ENCODE assay signal across 2 cellular contexts in genomic region chr2:11275910-11276309, GRCh38.
A peak's percentile ranks its signal among the peaks of the same experiment; 100 is the strongest.
TF ChIP-seq lines count a peak whose summit lies in the region.

No MANE protein-coding gene starts in this region.

TF ChIP-seq in HepG2, 621 proteins besides CTCF, POLR2A, EP300 and RAD21 (continued from another document):
- TF ChIP-seq, protein P1, sequence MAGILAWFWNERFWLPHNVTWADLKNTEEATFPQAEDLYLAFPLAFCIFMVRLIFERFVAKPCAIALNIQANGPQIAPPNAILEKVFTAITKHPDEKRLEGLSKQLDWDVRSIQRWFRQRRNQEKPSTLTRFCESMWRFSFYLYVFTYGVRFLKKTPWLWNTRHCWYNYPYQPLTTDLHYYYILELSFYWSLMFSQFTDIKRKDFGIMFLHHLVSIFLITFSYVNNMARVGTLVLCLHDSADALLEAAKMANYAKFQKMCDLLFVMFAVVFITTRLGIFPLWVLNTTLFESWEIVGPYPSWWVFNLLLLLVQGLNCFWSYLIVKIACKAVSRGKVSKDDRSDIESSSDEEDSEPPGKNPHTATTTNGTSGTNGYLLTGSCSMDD (CRISPR knock-in tag; IDR thresholded peaks at IDR 0.05): no peak
TF ChIP-seq in HepG2: peak in this region for 1.

TF ChIP-seq in K562, 482 proteins besides CTCF, POLR2A, EP300 and RAD21 (continued from another document):
- TF ChIP-seq ZBTB33 (CRISPR knock-in tag; IDR thresholded peaks at IDR 0.05) (peak; percentile 28; the same call in 1 of the 2 replicates), ZNF324 (CRISPR knock-in tag; IDR thresholded peaks at IDR 0.05) (no peak), ZNF717 (CRISPR knock-in tag; IDR thresholded peaks at IDR 0.05) (no peak), EP400 (IDR thresholded peaks at IDR 0.05) (no peak)
